Comparison of ENCODE assay signal across 28 cellular contexts in genomic region chr22:33426451-33426850, GRCh38.
"Had no signal": no experiment of that assay in that cellular context is flagged by ENCODE, and none has a peak within 500 bp of the region (broad histone marks: within the 10 kb centered on the region; RNA-seq: fewer than 3 reads in every experiment).

No MANE protein-coding gene starts in this region.

- FAIRE-seq: endothelial cell of umbilical vein, frontal cortex had no signal

- H3K4me3 ChIP-seq: esophagus squamous epithelium, left ventricle myocardium inferior, lower lobe of right lung, prostate gland, right atrium auricular region, smooth muscle cell, suprapubic skin, thyroid gland, vagina had no signal

- DNase-seq: dermis blood vessel endothelial cell; effector memory CD4-positive, alpha-beta T cell; esophagus squamous epithelium; hypothalamus; immature natural killer cell; islet precursor cell; kidney glomerular epithelial cell; left colon; left ventricle myocardium inferior; lower lobe of right lung; naive thymus-derived CD8-positive, alpha-beta T cell; nephron progenitor cell; nucleus accumbens; stimulated activated CD4-positive, alpha-beta T cell treated with anti-CD3 and anti-CD28 coated beads, Interleukin-12 subunit alpha, Interleukin-12 subunit beta, amount 100 ng/mL, for 4 hours; stimulated activated CD4-positive, alpha-beta T cell treated with anti-CD3 and anti-CD28 coated beads, Interleukin-1b, Interleukin-23, amount 100 ng/mL, for 48 hours; stimulated activated CD4-positive, alpha-beta T cell treated with anti-CD3 and anti-CD28 coated beads, Interleukin-4, amount 100 ng/mL, for 1 hour; stimulated activated CD8-positive, alpha-beta memory T cell treated with anti-CD3 and anti-CD28 coated beads, Interleukin-4, amount 100 ng/mL, for 48 hours; stimulated activated naive CD4-positive, alpha-beta T cell; stimulated activated naive CD8-positive, alpha-beta T cell treated with anti-CD3 and anti-CD28 coated beads, Interleukin-15, amount 100 ng/mL, for 72 hours; thyroid gland; trophoblast cell had no signal
